In genomic region chr7:131103997-131104396, GRCh38 we compare ENCODE assay signal across 9 cellular contexts.
DNase-seq lines count a peak whose midpoint lies in the region; ATAC-seq and TF ChIP-seq lines count a peak whose summit lies in the region.
"Had no signal": no experiment of that assay in that cellular context is flagged by ENCODE, and none has a peak within 500 bp of the region (broad histone marks: within the 10 kb centered on the region; RNA-seq: fewer than 3 reads in every experiment).

No MANE protein-coding gene starts in this region.

- in situ Hi-C loops in IMR-90 (cut with MboI; ENCODE audit: low sequenced_read_pairs), result no loop called here

- no peak overlapping the region for H2BK15ac ChIP-seq in IMR-90 (ENCODE audit: low read depth, low read length)

- intact Hi-C loops in IMR-90 (cut with micrococcal nuclease) (no loop called here), MCF 10A (cut with micrococcal nuclease) (loop anchor here (10.0 kb wide), 1 partner anchor 59 kb away; no protein-coding TSS in a partner anchor)

- no peak overlapping the region for H3K14ac ChIP-seq in IMR-90 (replicated peaks; ENCODE audit: low read depth, low read length)

- 0 out of 2 replicates have a peak, but pooled peaks have one; percentile 14 for TF ChIP-seq CTCF in IMR-90 (conservative IDR thresholded peaks at IDR 0.05; ENCODE audit: low read depth, low read length)
- TF ChIP-seq CTCF in MCF 10A (IDR thresholded peaks at IDR 0.05; ENCODE audit: unreplicated experiment), result no peak

- peaks cover 2% of the 10 kb centered on the region; the same call in 1 of the 2 replicates for H3K4me1 ChIP-seq in IMR-90 (ENCODE audit: control insufficient read depth, insufficient read depth, low read length)

- H3K4me3 Mint-ChIP-seq in MCF 10A (ENCODE audit: unreplicated experiment), result peak overlapping the region; percentile 75
- peak overlapping the region; percentile 10 to 92 (median 88) for H3K4me3 Mint-ChIP-seq in naive thymus-derived CD8-positive, alpha-beta T cell

- H2AK9ac ChIP-seq in IMR-90 (replicated peaks; ENCODE audit: low read depth, low read length, poor library complexity), result no peak overlapping the region

- no peak overlapping the region for H3K23ac ChIP-seq in IMR-90 (ENCODE audit: low read depth, low read length)

- H3K4me2 ChIP-seq in IMR-90 (ENCODE audit: low read depth, low read length), result peak overlapping the region; percentile 15; the same call in 1 of the 2 replicates

- H3K4ac ChIP-seq in IMR-90 (ENCODE audit: low read depth, low read length), result no peak overlapping the region

- peak; percentile 25; the same call in 1 of the 2 replicates for TF ChIP-seq RAD21 in IMR-90 (IDR thresholded peaks at IDR 0.05; ENCODE audit: low read length)

- CTCF ChIA-PET in IMR-90 (lab: Yijun Ruan, JAX), result interaction anchor here (0.6 kb wide), 1 partner anchor 248 kb away, joined by 6 read pairs; no protein-coding TSS in a partner anchor
- CTCF ChIA-PET in MCF 10A (lab: Yijun Ruan, JAX), result interaction anchor here (0.6 to 1.6 kb wide), 3 partner anchors 9 to 320 kb away, joined by 3 to 6 read pairs (median 3); no protein-coding TSS in a partner anchor

- H4K5ac ChIP-seq in IMR-90 (ENCODE audit: low read depth, low read length), result no peak overlapping the region

- no peak overlapping the region for H3K27ac Mint-ChIP-seq in MCF 10A (ENCODE audit: low read depth, unreplicated experiment)
- peak overlapping the region; percentile 81 to 100 (median 96) for H3K27ac Mint-ChIP-seq in naive thymus-derived CD8-positive, alpha-beta T cell

- H3K9me3 Mint-ChIP-seq in MCF 10A (ENCODE audit: unreplicated experiment), result no peaks in the 10 kb centered on the region
- H3K9me3 Mint-ChIP-seq in naive thymus-derived CD8-positive, alpha-beta T cell, result peaks cover 0 to 7% (median 0%) of the 10 kb centered on the region in 9 donors

- BruUV-seq in IMR-90 (replicated peaks; lab: Mats Ljungman, UMichigan) (no TSS peak), MCF 10A (replicated peaks; lab: Mats Ljungman, UMichigan) (no TSS peak)

- DNase-seq in AG08395 (ENCODE audit: low spot score) (peak; percentile 91), IMR-90 (peak; percentile 89), MCF 10A (ENCODE audit: unreplicated experiment) (peak; percentile 43), cerebellum (ENCODE audit: low spot score) (no peak)
- peak in 2 of 10 donors; percentile 7 to 22 for DNase-seq in naive thymus-derived CD8-positive, alpha-beta T cell
- DNase-seq in stimulated activated CD4-positive, alpha-beta T cell treated with anti-CD3 and anti-CD28 coated beads, Interleukin-2, amount 100 ng/mL, for 24 hours, result no peak
- DNase-seq: activated CD4-positive, alpha-beta T cell treated with anti-CD3 and anti-CD28 coated beads for 48 hours had no signal

- no peak overlapping the region for H3K56ac ChIP-seq in IMR-90 (ENCODE audit: extremely low read depth, insufficient read depth, low read length)

- H3K27me3 Mint-ChIP-seq in MCF 10A (ENCODE audit: insufficient read depth, unreplicated experiment), result no peaks in the 10 kb centered on the region
- peaks cover 0 to 7% (median 0%) of the 10 kb centered on the region in 5 donors for H3K27me3 Mint-ChIP-seq in naive thymus-derived CD8-positive, alpha-beta T cell

- no peak overlapping the region for H3K18ac ChIP-seq in IMR-90 (ENCODE audit: low read depth, low read length)

- no peak overlapping the region for H2BK5ac ChIP-seq in IMR-90 (ENCODE audit: low read depth, low read length, poor library complexity, severe bottlenecking)

- H3K36me3 ChIP-seq in IMR-90 (ENCODE audit: control insufficient read depth, insufficient read depth, low read length), result peaks cover 5% of the 10 kb centered on the region; the same call in 1 of the 2 replicates

- H3K27me3 ChIP-seq in IMR-90 (ENCODE audit: control insufficient read depth, insufficient read depth, low read length), result no peaks in the 10 kb centered on the region

- no peak overlapping the region for H3K27ac ChIP-seq in IMR-90 (ENCODE audit: insufficient read depth, low read length)

- no peak overlapping the region for H3K4me3 ChIP-seq in IMR-90 (ENCODE audit: insufficient read depth, low read depth, low read length)

- WGBS in IMR-90 (ENCODE audit: extremely low coverage in 2 of 2, insufficient read length in 1 of 2), 2 experiments, result no CpG with 5 or more reads among the region's 4 CpGs

- no peaks in the 10 kb centered on the region for H3K9me3 ChIP-seq in IMR-90 (ENCODE audit: control insufficient read depth, insufficient read depth, low read length)

- H2AFZ ChIP-seq in IMR-90 (replicated peaks; ENCODE audit: low read length, poor library complexity), result no peak overlapping the region

- no peak overlapping the region for H2BK120ac ChIP-seq in IMR-90 (ENCODE audit: low read depth, low read length)

- no peak for ATAC-seq in IMR-90 (ENCODE audit: low read depth)
- no peak for ATAC-seq in naive thymus-derived CD8-positive, alpha-beta T cell
- ATAC-seq in GM18907 (IDR thresholded peaks at IDR 0.05; ENCODE audit: unreplicated experiment), result no peak
- ATAC-seq in HG02798 (IDR thresholded peaks at IDR 0.05; ENCODE audit: poor library complexity, unreplicated experiment), result no peak

- no peak for TF ChIP-seq POLR2A in IMR-90 (IDR thresholded peaks at IDR 0.05; ENCODE audit: low read depth, low read length)

- no peak overlapping the region for H4K91ac ChIP-seq in IMR-90 (ENCODE audit: insufficient read depth, low read depth, low read length)

- peaks cover 56% of the 10 kb centered on the region for H4K20me1 ChIP-seq in IMR-90 (ENCODE audit: insufficient read depth, low read length)

- H2BK20ac ChIP-seq in IMR-90 (ENCODE audit: low read depth, low read length), result no peak overlapping the region

- POLR2A ChIA-PET in IMR-90 (lab: Charles Lee; ENCODE audit: unreplicated experiment) (no interaction called here), MCF 10A (lab: Yijun Ruan, JAX) (interaction anchor here (0.6 to 7.6 kb wide), 3 partner anchors 61 to 335 kb away, joined by 3 to 139 read pairs (median 4); no protein-coding TSS in a partner anchor)
- POLR2A ChIA-PET in naive thymus-derived CD8-positive, alpha-beta T cell (lab: Charles Lee), result no interaction called here

- peaks cover 3% of the 10 kb centered on the region; the same call in 1 of the 2 replicates for H3K9me1 ChIP-seq in IMR-90 (ENCODE audit: insufficient read depth, low read length)

- dilution Hi-C loops in IMR-90 (cut with HindIII; ENCODE audit: low sequenced_read_pairs, unreplicated experiment), result no loop called here

- H3K4me1 Mint-ChIP-seq in MCF 10A (ENCODE audit: insufficient read depth, unreplicated experiment), result peaks cover 28% of the 10 kb centered on the region
- peaks cover 53 to 90% (median 73%) of the 10 kb centered on the region in 4 donors for H3K4me1 Mint-ChIP-seq in naive thymus-derived CD8-positive, alpha-beta T cell

- H3K79me1 ChIP-seq in IMR-90 (ENCODE audit: low read depth in 1 of 2, low read length in 2 of 2), result peaks cover 26 to 71% of the 10 kb centered on the region in 2 experiments

- no peak overlapping the region for H2AK5ac ChIP-seq in IMR-90 (ENCODE audit: low read depth, low read length)

- no peak overlapping the region for H3K9ac ChIP-seq in IMR-90 (ENCODE audit: low read depth, low read length)

- H4K8ac ChIP-seq in IMR-90 (ENCODE audit: low read depth in 2 of 2, low read length in 2 of 2), result no peak overlapping the region

- H3K36me3 Mint-ChIP-seq in MCF 10A (ENCODE audit: insufficient read depth, unreplicated experiment), result peaks cover 61% of the 10 kb centered on the region
- peaks cover 4 to 49% (median 9%) of the 10 kb centered on the region in 3 donors for H3K36me3 Mint-ChIP-seq in naive thymus-derived CD8-positive, alpha-beta T cell

TF ChIP-seq in IMR-90, 13 proteins besides CTCF, POLR2A, EP300 and RAD21:
- peak; percentile 88 for TF ChIP-seq CEBPB (IDR thresholded peaks at IDR 0.05; ENCODE audit: low read depth, low read length)
- TF ChIP-seq, protein P1, sequence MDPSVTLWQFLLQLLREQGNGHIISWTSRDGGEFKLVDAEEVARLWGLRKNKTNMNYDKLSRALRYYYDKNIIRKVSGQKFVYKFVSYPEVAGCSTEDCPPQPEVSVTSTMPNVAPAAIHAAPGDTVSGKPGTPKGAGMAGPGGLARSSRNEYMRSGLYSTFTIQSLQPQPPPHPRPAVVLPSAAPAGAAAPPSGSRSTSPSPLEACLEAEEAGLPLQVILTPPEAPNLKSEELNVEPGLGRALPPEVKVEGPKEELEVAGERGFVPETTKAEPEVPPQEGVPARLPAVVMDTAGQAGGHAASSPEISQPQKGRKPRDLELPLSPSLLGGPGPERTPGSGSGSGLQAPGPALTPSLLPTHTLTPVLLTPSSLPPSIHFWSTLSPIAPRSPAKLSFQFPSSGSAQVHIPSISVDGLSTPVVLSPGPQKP (IDR thresholded peaks at IDR 0.05; ENCODE audit: borderline replicate concordance, low read depth, low read length), result no peak
- TF ChIP-seq BHLHE40 (IDR thresholded peaks at IDR 0.05; ENCODE audit: low read depth, low read length), result peak; percentile 93
- TF ChIP-seq, protein P2, sequence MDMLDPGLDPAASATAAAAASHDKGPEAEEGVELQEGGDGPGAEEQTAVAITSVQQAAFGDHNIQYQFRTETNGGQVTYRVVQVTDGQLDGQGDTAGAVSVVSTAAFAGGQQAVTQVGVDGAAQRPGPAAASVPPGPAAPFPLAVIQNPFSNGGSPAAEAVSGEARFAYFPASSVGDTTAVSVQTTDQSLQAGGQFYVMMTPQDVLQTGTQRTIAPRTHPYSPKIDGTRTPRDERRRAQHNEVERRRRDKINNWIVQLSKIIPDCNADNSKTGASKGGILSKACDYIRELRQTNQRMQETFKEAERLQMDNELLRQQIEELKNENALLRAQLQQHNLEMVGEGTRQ (IDR thresholded peaks at IDR 0.05; ENCODE audit: low read depth, low read length), result no peak
- TF ChIP-seq FOS (IDR thresholded peaks at IDR 0.05; ENCODE audit: low read depth, low read length), result no peak
- TF ChIP-seq CHD1 (IDR thresholded peaks at IDR 0.05; ENCODE audit: low read depth, low read length), result no peak
- TF ChIP-seq NFE2L2 (IDR thresholded peaks at IDR 0.05; ENCODE audit: low read depth, low read length), result no peak
- no peak for TF ChIP-seq RFX5 (IDR thresholded peaks at IDR 0.05; ENCODE audit: low read depth, low read length)
- 0 out of 2 replicates have a peak, but pooled peaks have one; percentile 4 for TF ChIP-seq SMC3 (IDR thresholded peaks at IDR 0.05; ENCODE audit: low read depth, low read length)
- 0 out of 2 replicates have a peak, but pooled peaks have one; percentile 28 for TF ChIP-seq MXI1 (IDR thresholded peaks at IDR 0.05; ENCODE audit: borderline replicate concordance, low read depth, low read length)
- TF ChIP-seq MAZ (IDR thresholded peaks at IDR 0.05; ENCODE audit: borderline replicate concordance, low read depth, low read length), result peak; percentile 82
- peak; percentile 75 for TF ChIP-seq RCOR1 (IDR thresholded peaks at IDR 0.05; ENCODE audit: insufficient replicate concordance, low read length)
- TF ChIP-seq MAFK (IDR thresholded peaks at IDR 0.05; ENCODE audit: low read depth, low read length), result 0 out of 2 replicates have a peak, but pooled peaks have one; percentile 21

Comparison
In these comparisons a context has a peak if more than half of its experiments do, and no peak if none do; other contexts are left out.
1. DNase-seq: peak in AG08395 (single experiment), IMR-90 (single experiment) and MCF 10A (single experiment); none in cerebellum (single experiment) and stimulated activated CD4-positive, alpha-beta T cell treated with anti-CD3 and anti-CD28 coated beads, Interleukin-2, amount 100 ng/mL, for 24 hours (0 of 2).